Comparison of ENCODE assay signal across 1 cellular context in the genomic region with DNA sequence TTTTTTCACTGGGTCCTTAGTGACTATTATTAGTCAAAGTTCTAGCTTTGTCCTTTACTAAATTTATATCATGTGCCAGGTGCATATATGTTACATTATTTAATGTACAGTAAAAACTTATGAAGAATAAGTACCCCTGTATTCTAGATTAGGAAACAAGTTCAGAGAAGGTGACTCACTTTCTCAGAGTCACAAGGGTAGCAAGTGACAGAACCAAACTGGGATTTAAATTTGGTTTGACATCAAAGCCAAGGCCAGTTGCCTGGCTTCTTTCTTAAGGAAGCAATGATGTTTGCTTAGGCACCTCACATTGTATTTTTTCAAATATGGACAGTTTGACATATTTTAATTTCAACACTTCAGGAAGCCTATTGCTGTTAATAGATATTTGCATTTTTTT.
TF ChIP-seq lines count a peak whose summit lies in the region.

No MANE protein-coding gene starts in this region.

TF ChIP-seq in GM12878, 131 proteins besides CTCF, POLR2A, EP300 and RAD21 (continued from another document):
- TF ChIP-seq RFX5 (IDR thresholded peaks at IDR 0.05; ENCODE audit: low read depth, low read length) (no peak), HDAC6 (IDR thresholded peaks at IDR 0.05; ENCODE audit: unreplicated experiment) (no peak), POU2F2 (IDR thresholded peaks at IDR 0.05; ENCODE audit: borderline replicate concordance, low read depth, low read length) (no peak)
- TF ChIP-seq, protein P1, sequence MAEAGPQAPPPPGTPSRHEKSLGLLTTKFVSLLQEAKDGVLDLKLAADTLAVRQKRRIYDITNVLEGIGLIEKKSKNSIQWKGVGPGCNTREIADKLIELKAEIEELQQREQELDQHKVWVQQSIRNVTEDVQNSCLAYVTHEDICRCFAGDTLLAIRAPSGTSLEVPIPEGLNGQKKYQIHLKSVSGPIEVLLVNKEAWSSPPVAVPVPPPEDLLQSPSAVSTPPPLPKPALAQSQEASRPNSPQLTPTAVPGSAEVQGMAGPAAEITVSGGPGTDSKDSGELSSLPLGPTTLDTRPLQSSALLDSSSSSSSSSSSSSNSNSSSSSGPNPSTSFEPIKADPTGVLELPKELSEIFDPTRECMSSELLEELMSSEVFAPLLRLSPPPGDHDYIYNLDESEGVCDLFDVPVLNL (IDR thresholded peaks at IDR 0.05; ENCODE audit: low read depth, low read length) = no peak
- TF ChIP-seq, protein P2, sequence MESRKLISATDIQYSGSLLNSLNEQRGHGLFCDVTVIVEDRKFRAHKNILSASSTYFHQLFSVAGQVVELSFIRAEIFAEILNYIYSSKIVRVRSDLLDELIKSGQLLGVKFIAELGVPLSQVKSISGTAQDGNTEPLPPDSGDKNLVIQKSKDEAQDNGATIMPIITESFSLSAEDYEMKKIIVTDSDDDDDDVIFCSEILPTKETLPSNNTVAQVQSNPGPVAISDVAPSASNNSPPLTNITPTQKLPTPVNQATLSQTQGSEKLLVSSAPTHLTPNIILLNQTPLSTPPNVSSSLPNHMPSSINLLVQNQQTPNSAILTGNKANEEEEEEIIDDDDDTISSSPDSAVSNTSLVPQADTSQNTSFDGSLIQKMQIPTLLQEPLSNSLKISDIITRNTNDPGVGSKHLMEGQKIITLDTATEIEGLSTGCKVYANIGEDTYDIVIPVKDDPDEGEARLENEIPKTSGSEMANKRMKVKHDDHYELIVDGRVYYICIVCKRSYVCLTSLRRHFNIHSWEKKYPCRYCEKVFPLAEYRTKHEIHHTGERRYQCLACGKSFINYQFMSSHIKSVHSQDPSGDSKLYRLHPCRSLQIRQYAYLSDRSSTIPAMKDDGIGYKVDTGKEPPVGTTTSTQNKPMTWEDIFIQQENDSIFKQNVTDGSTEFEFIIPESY (IDR thresholded peaks at IDR 0.05) = no peak
